18 cellular contexts compared by ENCODE assay signal in genomic region chr1:66478116-66478515, GRCh38. TPM values are rescaled to one million over a fixed set of nuclear protein-coding genes. Genes with fewer than 3 reads are reported as not detected.
DNase-seq lines count a peak whose midpoint lies in the region; FAIRE-seq and TF ChIP-seq lines count a peak whose summit lies in the region.
"Had no signal": no experiment of that assay in that cellular context is flagged by ENCODE, and none has a peak within 500 bp of the region (broad histone marks: within the 10 kb centered on the region; RNA-seq: fewer than 3 reads in every experiment).

No MANE protein-coding gene starts in this region.

- FAIRE-seq in kidney (lab: Jason Lieb, UNC) = no peak
- FAIRE-seq: GM12891 had no signal

- no peak overlapping the region for H3K27ac ChIP-seq in kidney (ENCODE audit: low read depth in 2 of 2, low read length in 2 of 2)
- H3K27ac ChIP-seq in testis = no peak overlapping the region
- H3K27ac ChIP-seq: gastrocnemius medialis, tibial artery had no signal

- no peak overlapping the region for H3K9ac ChIP-seq in kidney (ENCODE audit: low read length in 2 of 2)

- H3K4me1 ChIP-seq in kidney (ENCODE audit: control insufficient read depth in 1 of 2, insufficient read depth in 1 of 2, low read depth in 1 of 2, low read length in 2 of 2) (no peaks in the 10 kb centered on the region), testis (no peaks in the 10 kb centered on the region)
- H3K4me1 ChIP-seq: gastrocnemius medialis, tibial artery had no signal

- in situ Hi-C loops in astrocyte of the spinal cord (cut with HindIII; ENCODE audit: low sequenced_read_pairs) = no loop called here

- no peak for TF ChIP-seq CTCF in HFF-Myc (IDR thresholded peaks at IDR 0.05; ENCODE audit: low read depth, low read length, missing control alignments)
- no peak for TF ChIP-seq CTCF in astrocyte of the spinal cord (IDR thresholded peaks at IDR 0.05; ENCODE audit: low read depth, low read length)
- no peak for TF ChIP-seq CTCF in kidney (IDR thresholded peaks at IDR 0.05; ENCODE audit: borderline replicate concordance, extremely low read depth, insufficient read depth)
- no peak for TF ChIP-seq CTCF in testis (IDR thresholded peaks at IDR 0.05)

- H3K36me3 ChIP-seq in kidney (ENCODE audit: control insufficient read depth in 1 of 2, insufficient read depth in 2 of 2, low read length in 2 of 2) (no peaks in the 10 kb centered on the region), testis (ENCODE audit: low read depth, missing control alignments) (no peaks in the 10 kb centered on the region)
- H3K36me3 ChIP-seq: gastrocnemius medialis, tibial artery had no signal

- no peaks in the 10 kb centered on the region for H3K27me3 ChIP-seq in testis
- H3K27me3 ChIP-seq: gastrocnemius medialis, tibial artery had no signal

- DNase-seq in A172 (ENCODE audit: low spot score) (peak; percentile 83), HFF-Myc (ENCODE audit: extremely low read depth, low read depth) (peak; percentile 53), astrocyte of the spinal cord (ENCODE audit: low read depth, low spot score) (peak; percentile 58), hepatic stellate cell (ENCODE audit: low spot score) (peak; percentile 35), kidney (no peak), testis (no peak), DMS53 treated with DMSO at 0.1 percent for 48 hours (lab: John Stamatoyannopoulos, UW; ENCODE audit: unreplicated experiment) (no peak), cerebellar cortex (ENCODE audit: low spot score) (no peak)
- DNase-seq: 8988T; activated CD8-positive, alpha-beta memory T cell treated with anti-CD3 and anti-CD28 coated beads for 24 hours; activated naive CD4-positive, alpha-beta T cell treated with Interleukin-2 at 50 U/mL for 16 hours; DMS153; gastrocnemius medialis; left colon; NCI-H524; nephron progenitor cell; tibial artery had no signal

- H3K4me3 ChIP-seq in HFF-Myc (replicated peaks; ENCODE audit: low read depth, low read length) = no peak overlapping the region
- no peak overlapping the region for H3K4me3 ChIP-seq in astrocyte of the spinal cord (ENCODE audit: low read depth, low read length)
- no peak overlapping the region for H3K4me3 ChIP-seq in kidney (ENCODE audit: low read length in 2 of 2)
- H3K4me3 ChIP-seq in testis = no peak overlapping the region
- H3K4me3 ChIP-seq: gastrocnemius medialis, tibial artery had no signal

- WGBS in testis, 2 donors = 78 to 97% methylated on average over 7 of the region's 7 CpGs

- intact Hi-C loops in kidney (cut with DNase I) (no loop called here), testis (cut with DNase I; ENCODE audit: low total_unique reads) (no loop called here)

- H3K9me3 ChIP-seq in kidney (ENCODE audit: control insufficient read depth in 1 of 2, low read length in 2 of 2) (no peaks in the 10 kb centered on the region), testis (no peaks in the 10 kb centered on the region)
- H3K9me3 ChIP-seq: gastrocnemius medialis had no signal

- TF ChIP-seq POLR2A in testis (IDR thresholded peaks at IDR 0.05) = no peak

RNA-seq across cellular contexts. Expression of gene SGIP1, which starts 55.8 kb away (rescaled TPM):
- 0.34 TPM in 1 of 2 replicates, not detected in the other for total RNA-seq in A172 (2014; rRNA removed; shearing (Covaris generic))
- total RNA-seq in kidney (11.2 TPM), testis (10 to 100 TPM; 48.1 to 67.9 TPM)
- polyA plus RNA-seq in kidney (ENCODE audit: insufficient read depth, low read depth, low replicate concordance) (8.3 TPM), testis (ENCODE audit: insufficient read depth, low read depth, low replicate concordance) (11.7 TPM)

Comparison
In these comparisons a context has a peak if more than half of its experiments do, and no peak if none do; other contexts are left out.
1. DNase-seq: peak in A172 (single experiment), HFF-Myc (single experiment), astrocyte of the spinal cord (single experiment) and hepatic stellate cell (single experiment); none in kidney (single experiment), testis (single experiment), DMS53 treated with DMSO at 0.1 percent for 48 hours (single experiment) and cerebellar cortex (single experiment).